In genomic region chr17:79361221-79361734, GRCh38 we compare ENCODE assay signal across 23 cellular contexts.
"Had no signal": no experiment of that assay in that cellular context is flagged by ENCODE, and none has a peak within 500 bp of the region (broad histone marks: within the 10 kb centered on the region; RNA-seq: fewer than 3 reads in every experiment).

No MANE protein-coding gene starts in this region.

- H3K9me3 ChIP-seq: colonic mucosa, heart right ventricle, neutrophil, suprapubic skin, tibial artery, upper lobe of right lung, vagina had no signal

- H3K4me1 Mint-ChIP-seq: endodermal cell; naive thymus-derived CD4-positive, alpha-beta T cell had no signal

- H3K4me1 ChIP-seq: colonic mucosa, heart right ventricle, suprapubic skin, tibial artery, upper lobe of right lung, vagina had no signal

- DNase-seq: colonic mucosa; dermis blood vessel endothelial cell; effector CD4-positive, alpha-beta T cell; endodermal cell; erythroblast; foreskin melanocyte; heart right ventricle; hypothalamus; mammary epithelial cell; naive thymus-derived CD4-positive, alpha-beta T cell; nephron progenitor cell; right cardiac atrium; small intestine; stimulated activated CD4-positive, alpha-beta T cell treated with anti-CD3 and anti-CD28 coated beads, Interleukin-12 subunit alpha, Interleukin-12 subunit beta, amount 100 ng/mL, for 4 hours; stimulated activated naive CD4-positive, alpha-beta T cell; tibial artery; upper lobe of right lung had no signal

- H3K4me3 Mint-ChIP-seq: endodermal cell; naive thymus-derived CD4-positive, alpha-beta T cell; nephron progenitor cell had no signal

- ATAC-seq: heart right ventricle; left lobe of liver; naive thymus-derived CD4-positive, alpha-beta T cell; right cardiac atrium; upper lobe of right lung had no signal

- H3K36me3 Mint-ChIP-seq: naive thymus-derived CD4-positive, alpha-beta T cell had no signal

- FAIRE-seq: endothelial cell of umbilical vein, islet of Langerhans, small intestine had no signal

- H3K36me3 ChIP-seq: colonic mucosa, heart right ventricle, neutrophil, suprapubic skin, tibial artery, upper lobe of right lung, vagina had no signal

- H3K9me3 Mint-ChIP-seq: endodermal cell; naive thymus-derived CD4-positive, alpha-beta T cell; nephron progenitor cell had no signal

- H3K27ac Mint-ChIP-seq: endodermal cell; naive thymus-derived CD4-positive, alpha-beta T cell; nephron progenitor cell had no signal

- H3K4me3 ChIP-seq: colonic mucosa, heart right ventricle, suprapubic skin, tibial artery, upper lobe of right lung, vagina had no signal

- H3K27ac ChIP-seq: colonic mucosa, heart right ventricle, neutrophil, suprapubic skin, tibial artery, upper lobe of right lung, vagina had no signal

- H3K27me3 ChIP-seq: vagina had no signal
